1 cellular context compared by ENCODE assay signal in the genomic region with DNA sequence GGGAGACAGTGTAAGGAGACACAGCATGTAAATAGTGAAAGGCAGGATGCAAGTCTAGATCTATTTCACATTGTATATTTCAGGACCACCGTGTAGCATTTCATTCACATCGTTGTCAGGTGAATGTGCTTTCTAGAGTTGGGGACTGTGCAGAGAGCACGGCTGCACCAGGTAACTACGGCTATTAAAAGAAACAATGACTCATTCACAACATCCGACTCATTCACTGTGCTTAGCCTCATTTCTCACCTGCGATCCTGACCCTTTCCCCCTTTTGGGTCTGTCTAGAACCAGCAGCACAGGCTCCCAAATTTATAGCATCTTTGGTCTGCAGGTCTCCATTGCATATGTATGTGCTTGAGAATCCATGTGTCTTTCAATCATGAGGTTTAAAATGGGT.
TF ChIP-seq lines count a peak whose summit lies in the region.

No MANE protein-coding gene starts in this region.

TF ChIP-seq in GM23338, 12 proteins besides CTCF, POLR2A, EP300 and RAD21 (continued from another document):
- TF ChIP-seq REST (IDR thresholded peaks at IDR 0.05; ENCODE audit: unreplicated experiment) (no peak), ZNF462 (CRISPR knock-in tag; IDR thresholded peaks at IDR 0.05) (no peak), CREB1 (CRISPR knock-in tag; IDR thresholded peaks at IDR 0.05; ENCODE audit: low read depth) (no peak), STAT1 (IDR thresholded peaks at IDR 0.05; ENCODE audit: unreplicated experiment) (no peak), ZNF114 (CRISPR knock-in tag; IDR thresholded peaks at IDR 0.05) (no peak), EZH2 (IDR thresholded peaks at IDR 0.05; ENCODE audit: low read depth, unreplicated experiment) (no peak)
TF ChIP-seq in GM23338: peak in this region for 0.
